In the genomic region with DNA sequence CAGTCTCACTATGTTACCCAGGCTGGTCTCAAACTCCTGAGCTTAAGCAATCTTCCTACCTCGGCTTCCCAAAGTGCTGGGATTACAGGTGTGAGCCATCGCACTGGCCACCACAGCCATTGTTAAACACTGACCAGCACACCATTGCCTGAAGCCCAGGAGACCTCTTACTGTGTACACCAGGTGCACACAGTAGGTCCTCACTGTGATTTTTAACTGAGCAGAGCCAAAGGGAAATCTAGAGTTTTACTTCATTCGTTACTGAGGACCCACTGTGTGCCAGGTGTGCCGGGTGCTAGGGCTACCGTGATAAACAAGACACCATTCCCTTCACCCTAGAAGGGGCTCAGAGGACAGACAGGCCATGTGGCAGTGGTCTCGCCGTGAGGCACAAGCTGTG, we compare ENCODE assay signal across 16 cellular contexts. TPM values are rescaled to one million over a fixed set of nuclear protein-coding genes. Genes with fewer than 3 reads are reported as not detected.
DNase-seq lines count a peak whose midpoint lies in the region; ATAC-seq and TF ChIP-seq lines count a peak whose summit lies in the region.
"Had no signal": no experiment of that assay in that cellular context is flagged by ENCODE, and none has a peak within 500 bp of the region (broad histone marks: within the 10 kb centered on the region; RNA-seq: fewer than 3 reads in every experiment).

No MANE protein-coding gene starts in this region.

- H3K27ac Mint-ChIP-seq in immature natural killer cell, result peak overlapping the region in 1 of 6 donors; percentile 66
- H3K27ac Mint-ChIP-seq: CD8-positive, alpha-beta memory T cell; HFFc6 had no signal

- H3K27me3 ChIP-seq in spleen (replicated peaks in 1 of 7), result peaks cover 0 to 20% (median 14%) of the 10 kb centered on the region in 7 donors

- peaks cover 0 to 58% (median 4%) of the 10 kb centered on the region in 6 donors for H3K36me3 ChIP-seq in spleen
- H3K36me3 ChIP-seq: BLaER1, HAP-1 had no signal

- DNase-seq in Right ventricle myocardium inferior (ENCODE audit: missing footprints) (peak; percentile 3), cardiac septum (ENCODE audit: low spot score) (no peak), spleen (no peak), immature natural killer cell (no peak)
- no peak for DNase-seq in activated effector memory CD4-positive, alpha-beta T cell treated with anti-CD3 and anti-CD28 coated beads, Interleukin-2, amount 50 U/mL, for 16 hours
- DNase-seq: 8988T; AML-193; Caco-2; CD8-positive, alpha-beta memory T cell; DND-41; GF-D8; GOT3; HFFc6 had no signal

- H3K4me3 ChIP-seq in spleen, result no peak overlapping the region
- H3K4me3 ChIP-seq: BLaER1, HAP-1 had no signal

- TF ChIP-seq CTCF in spleen (IDR thresholded peaks at IDR 0.05 in 8 of 11, conservative IDR thresholded peaks at IDR 0.05 in 3 of 11), result no peak

- TF ChIP-seq POLR2A in spleen (IDR thresholded peaks at IDR 0.05), result no peak

- 89 to 94% (median 93%) methylated on average over 7 of the region's 7 CpGs for WGBS in spleen, 5 donors

- H3K27ac ChIP-seq in cingulate gyrus (ENCODE audit: low read depth, low read length) (peak overlapping the region; percentile 55), spleen (peak overlapping the region in 6 of 8 donors; percentile 9 to 93 (median 76))
- H3K27ac ChIP-seq: BLaER1 had no signal

- no peaks in the 10 kb centered on the region for H3K9me3 ChIP-seq in spleen
- H3K9me3 ChIP-seq: BLaER1, Caco-2, HAP-1 had no signal

- H3K36me3 Mint-ChIP-seq in immature natural killer cell, result no peaks in the 10 kb centered on the region
- H3K36me3 Mint-ChIP-seq: CD8-positive, alpha-beta memory T cell had no signal

- ATAC-seq in Right ventricle myocardium inferior, result no peak

- H3K4me3 Mint-ChIP-seq in immature natural killer cell, result no peak overlapping the region
- H3K4me3 Mint-ChIP-seq: CD8-positive, alpha-beta memory T cell; HFFc6 had no signal

- H3K4me1 Mint-ChIP-seq in immature natural killer cell, result peaks cover 0 to 2% of the 10 kb centered on the region in 2 donors

- intact Hi-C loops in Right ventricle myocardium inferior (cut with DNase I), result no loop called here
- intact Hi-C loops in cardiac septum (cut with DNase I), result no loop called here
- intact Hi-C loops in spleen (cut with DNase I; ENCODE audit: low total_unique reads), result no loop called here

- H3K4me1 ChIP-seq in spleen, result peaks cover 0 to 49% (median 27%) of the 10 kb centered on the region in 6 donors
- H3K4me1 ChIP-seq: HAP-1 had no signal

- H3K9me3 Mint-ChIP-seq in immature natural killer cell, result no peaks in the 10 kb centered on the region
- H3K9me3 Mint-ChIP-seq: CD8-positive, alpha-beta memory T cell; HFFc6 had no signal

- peaks cover 0 to 2% (median 0%) of the 10 kb centered on the region in 3 donors for H3K27me3 Mint-ChIP-seq in immature natural killer cell (ENCODE audit: low read depth in 3 of 3)
- H3K27me3 Mint-ChIP-seq: CD8-positive, alpha-beta memory T cell had no signal

RNA-seq across cellular contexts. Expression of gene ITGB4, which starts 4.2 kb away (rescaled TPM):
- 7.5 TPM for total RNA-seq in Right ventricle myocardium inferior
- 5.7 TPM for total RNA-seq in cardiac septum
- total RNA-seq in spleen, result 100 to 1,000 TPM in 3 of 7 donors, 10 to 100 TPM in 4; 80.4 to 205 (median 90.1) TPM
- polyA plus RNA-seq in spleen, result 10 to 100 TPM; 16.6 to 49.9 (median 30.1) TPM
- under 1 TPM in 1 of 3 donors, not detected in 2; 0.24 TPM for polyA plus RNA-seq in immature natural killer cell

RNA-seq across cellular contexts. Expression of gene GALK1, which starts 39.5 kb away (rescaled TPM):
- total RNA-seq in Right ventricle myocardium inferior (23.8 TPM), cardiac septum (11.5 TPM), spleen (10 to 100 TPM; 23.5 to 45.1 (median 33.5) TPM)
- polyA plus RNA-seq in spleen (10 to 100 TPM; 34.2 to 45.9 (median 37.0) TPM), immature natural killer cell (10 to 100 TPM; 25.1 to 86.7 (median 30.7) TPM)

RNA-seq across cellular contexts. Expression of gene SAP30BP, which starts 58.4 kb away (rescaled TPM):
- total RNA-seq in Right ventricle myocardium inferior, result 47.4 TPM
- total RNA-seq in cardiac septum, result 47.2 TPM
- total RNA-seq in spleen, result 100 to 1,000 TPM in 3 of 7 donors, 10 to 100 TPM in 4; 71.6 to 110 (median 82.1) TPM
- 10 to 100 TPM; 53.8 to 76.7 (median 70.4) TPM for polyA plus RNA-seq in spleen
- polyA plus RNA-seq in immature natural killer cell, result 10 to 100 TPM; 71.5 to 94.2 (median 80.1) TPM

RNA-seq across cellular contexts. Expression of gene RECQL5, which starts 58.5 kb away (rescaled TPM):
- total RNA-seq in Right ventricle myocardium inferior (15.9 TPM), cardiac septum (11.3 TPM), spleen (10 to 100 TPM; 25.7 to 51.0 (median 37.6) TPM)
- polyA plus RNA-seq in spleen (10 to 100 TPM; 28.2 to 48.8 (median 47.4) TPM), immature natural killer cell (10 to 100 TPM in 2 of 3 donors, 1 to 10 TPM in 1; 7.0 to 18.1 (median 15.5) TPM)

RNA-seq across cellular contexts. Expression of gene UNK, which starts 59.1 kb away (rescaled TPM):
- total RNA-seq in Right ventricle myocardium inferior, result 16.0 TPM
- 16.8 TPM for total RNA-seq in cardiac septum
- 10 to 100 TPM; 35.4 to 53.8 (median 48.6) TPM for total RNA-seq in spleen
- polyA plus RNA-seq in spleen, result 10 to 100 TPM; 19.0 to 41.9 (median 25.8) TPM
- polyA plus RNA-seq in immature natural killer cell, result 10 to 100 TPM; 26.0 to 48.4 (median 34.4) TPM
